Comparison of ENCODE assay signal across 8 cellular contexts in genomic region chr1:84782311-84782771, GRCh38.
DNase-seq lines count a peak whose midpoint lies in the region; ATAC-seq and TF ChIP-seq lines count a peak whose summit lies in the region.

No MANE protein-coding gene starts in this region.

- H3K36me3 Mint-ChIP-seq in central memory CD8-positive, alpha-beta T cell (ENCODE audit: insufficient read depth): no peaks in the 10 kb centered on the region

- no peaks in the 10 kb centered on the region for H3K27me3 ChIP-seq in lung (ENCODE audit: control insufficient read depth, insufficient read depth)

- no peak for TF ChIP-seq POLR2A in lower leg skin (IDR thresholded peaks at IDR 0.05)

- no peak overlapping the region for H3K27ac Mint-ChIP-seq in central memory CD8-positive, alpha-beta T cell (ENCODE audit: low read depth)

- H3K4me3 ChIP-seq in HEK293 (ENCODE audit: low read depth, low read length) (no peak overlapping the region), lung (no peak overlapping the region), lower leg skin (ENCODE audit: low read depth, poor library complexity, severe bottlenecking) (no peak overlapping the region)

- H3K4me1 ChIP-seq in HEK293 (ENCODE audit: control insufficient read depth, insufficient read depth, low read length): no peaks in the 10 kb centered on the region
- peaks cover 0 to 1% of the 10 kb centered on the region in 2 donors for H3K4me1 ChIP-seq in lung (ENCODE audit: control insufficient read depth in 2 of 2, insufficient read depth in 2 of 2, low read length in 2 of 2)

- H3K27ac ChIP-seq in HEK293 (ENCODE audit: extremely low read depth, low read depth, low read length): no peak overlapping the region
- H3K27ac ChIP-seq in lung (ENCODE audit: low read depth in 1 of 2, low read length in 1 of 2): no peak overlapping the region

- peaks cover 20% of the 10 kb centered on the region for H3K4me1 Mint-ChIP-seq in central memory CD8-positive, alpha-beta T cell

- 46 to 66% methylated on average over 13 of the region's 13 CpGs for WGBS in lung, 2 donors
- 50 to 64% methylated on average over 13 of the region's 13 CpGs for WGBS in lower leg skin, 2 donors

- no peaks in the 10 kb centered on the region for H3K9me3 ChIP-seq in HEK293 (ENCODE audit: control insufficient read depth, insufficient read depth, low read depth, low read length)
- H3K9me3 ChIP-seq in lung (ENCODE audit: control insufficient read depth in 2 of 2, insufficient read depth in 1 of 2, low read length in 1 of 2): no peaks in the 10 kb centered on the region

- intact Hi-C loops in lower leg skin (cut with DNase I; ENCODE audit: low total_unique reads): no loop called here

- CTCF ChIA-PET in HEK293 (lab: Yijun Ruan, JAX): interaction anchor here (0.6 to 2.1 kb wide), 21 partner anchors 9 to 933 kb away, joined by 3 to 16 read pairs (median 4); no protein-coding TSS in a partner anchor

- H3K36me3 ChIP-seq in HEK293 (ENCODE audit: control insufficient read depth in 2 of 2, insufficient read depth in 1 of 2, low read length in 2 of 2) (no peaks in the 10 kb centered on the region), lung (ENCODE audit: control insufficient read depth in 2 of 2, insufficient read depth in 2 of 2, low read length in 2 of 2) (no peaks in the 10 kb centered on the region)

- POLR2A ChIA-PET in HEK293 (lab: Yijun Ruan, JAX): no interaction called here

- peak; percentile 73 for TF ChIP-seq CTCF in HEK293 (tag by site-specific recombination; IDR thresholded peaks at IDR 0.05)
- no peak for TF ChIP-seq CTCF in lung (IDR thresholded peaks at IDR 0.05; ENCODE audit: control extremely low read depth, extremely low read depth)
- TF ChIP-seq CTCF in lower leg skin (IDR thresholded peaks at IDR 0.05): no peak

- H3K4me3 Mint-ChIP-seq in central memory CD8-positive, alpha-beta T cell: peak overlapping the region; percentile 64

- ATAC-seq in central memory CD8-positive, alpha-beta T cell (replicated peaks; ENCODE audit: extremely low read depth, poor library complexity, severe bottlenecking): peak; percentile 72
- ATAC-seq in lung (ENCODE audit: insufficient read depth, low FRiP score): no peak

- DNase-seq in GM03348 (ENCODE audit: low spot score): peak; percentile 74
- peak; percentile 48 for DNase-seq in NCI-H1105 (lab: John Stamatoyannopoulos, UW)
- peak; percentile 81 for DNase-seq in activated CD4-positive, CD25-positive, alpha-beta regulatory T cell treated with anti-CD3 and anti-CD28 coated beads, Interleukin-2, amount 50 U/mL, for 72 hours
- DNase-seq in central memory CD8-positive, alpha-beta T cell (ENCODE audit: low spot score in 2 of 2): peak; percentile 69 to 73
- DNase-seq in lung (ENCODE audit: low spot score): peak; percentile 56
- peak; percentile 54 to 63 for DNase-seq in stimulated activated CD8-positive, alpha-beta memory T cell treated with anti-CD3 and anti-CD28 coated beads, Interleukin-4, amount 100 ng/mL, for 4 hours (ENCODE audit: low read depth in 2 of 2, low spot score in 1 of 2)
- DNase-seq in lower leg skin (ENCODE audit: low spot score in 2 of 2): no peak

- no peaks in the 10 kb centered on the region for H3K27me3 Mint-ChIP-seq in central memory CD8-positive, alpha-beta T cell

- no peaks in the 10 kb centered on the region for H3K9me3 Mint-ChIP-seq in central memory CD8-positive, alpha-beta T cell

TF ChIP-seq in HEK293, 187 proteins besides CTCF, POLR2A, EP300 and RAD21 (continues in another document):
- TF ChIP-seq ZNF596 (tag by site-specific recombination; IDR thresholded peaks at IDR 0.05): no peak
- TF ChIP-seq ZNF433 (tag by site-specific recombination; IDR thresholded peaks at IDR 0.05; ENCODE audit: low read depth): no peak
- no peak for TF ChIP-seq ZNF473 (tag by site-specific recombination; IDR thresholded peaks at IDR 0.05)
- TF ChIP-seq ZBTB21 (tag by site-specific recombination; IDR thresholded peaks at IDR 0.05): no peak
- TF ChIP-seq KLF9 (tag by site-specific recombination; IDR thresholded peaks at IDR 0.05; ENCODE audit: low read depth): peak; percentile 77
- no peak for TF ChIP-seq ZNF248 (tag by site-specific recombination; IDR thresholded peaks at IDR 0.05)
- TF ChIP-seq ZNF366 (tag by site-specific recombination; conservative IDR thresholded peaks at IDR 0.05): no peak
- no peak for TF ChIP-seq INSM2 (tag by site-specific recombination; IDR thresholded peaks at IDR 0.05)
- no peak for TF ChIP-seq ZNF600 (tag by site-specific recombination; IDR thresholded peaks at IDR 0.05)
- no peak for TF ChIP-seq MYNN (tag by site-specific recombination; IDR thresholded peaks at IDR 0.05; ENCODE audit: borderline replicate concordance)
- TF ChIP-seq SCRT1 (tag by site-specific recombination; IDR thresholded peaks at IDR 0.05; ENCODE audit: borderline replicate concordance): peak; percentile 62; the same call in 1 of the 2 replicates
- TF ChIP-seq ZBTB7A (tag by site-specific recombination; IDR thresholded peaks at IDR 0.05; ENCODE audit: low read depth): no peak
- peak; percentile 32; the same call in 1 of the 2 replicates for TF ChIP-seq ZNF518A (tag by site-specific recombination; conservative IDR thresholded peaks at IDR 0.05; ENCODE audit: low read depth)
- TF ChIP-seq ZNF423 (tag by site-specific recombination; IDR thresholded peaks at IDR 0.05): peak; percentile 99
- TF ChIP-seq ZNF629 (tag by site-specific recombination; IDR thresholded peaks at IDR 0.05): 0 out of 2 replicates have a peak, but pooled peaks have one; percentile 43
- TF ChIP-seq KLF7 (tag by site-specific recombination; IDR thresholded peaks at IDR 0.05; ENCODE audit: borderline replicate concordance): no peak
- no peak for TF ChIP-seq ZNF148 (tag by site-specific recombination; IDR thresholded peaks at IDR 0.05; ENCODE audit: borderline replicate concordance)
- TF ChIP-seq GLI4 (tag by site-specific recombination; IDR thresholded peaks at IDR 0.05): no peak

Comparison
In these comparisons a context has a peak if more than half of its experiments do, and no peak if none do; other contexts are left out.
1. DNase-seq: peak in GM03348 (single experiment), NCI-H1105 (single experiment), activated CD4-positive, CD25-positive, alpha-beta regulatory T cell treated with anti-CD3 and anti-CD28 coated beads, Interleukin-2, amount 50 U/mL, for 72 hours (single experiment), central memory CD8-positive, alpha-beta T cell (2 of 2), lung (single experiment) and stimulated activated CD8-positive, alpha-beta memory T cell treated with anti-CD3 and anti-CD28 coated beads, Interleukin-4, amount 100 ng/mL, for 4 hours (2 of 2); none in lower leg skin (0 of 2).